In the genomic region with DNA sequence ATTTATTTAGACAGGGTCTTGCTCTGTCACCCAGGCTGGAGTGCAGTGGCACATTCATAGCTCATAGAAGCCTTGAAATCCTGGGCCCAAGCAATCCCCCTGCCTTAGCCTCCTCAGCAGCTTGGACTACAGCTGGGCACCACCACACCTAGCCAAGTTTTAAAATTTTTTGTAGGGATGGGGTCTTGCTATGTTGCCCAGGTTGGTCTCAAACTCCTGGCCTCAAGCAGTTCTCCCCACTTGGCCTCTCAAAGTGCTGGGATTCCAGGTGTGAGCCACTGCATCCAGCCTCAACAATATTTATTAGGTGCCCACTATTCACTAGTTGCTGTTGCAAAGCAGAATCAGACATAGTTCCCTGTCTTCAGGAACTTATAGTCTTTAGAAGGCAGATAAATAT, we compare ENCODE assay signal across 19 cellular contexts. TPM values are rescaled to one million over a fixed set of nuclear protein-coding genes. Genes with fewer than 3 reads are reported as not detected.
A peak's percentile ranks its signal among the peaks of the same experiment; 100 is the strongest.
DNase-seq lines count a peak whose midpoint lies in the region; ATAC-seq and TF ChIP-seq lines count a peak whose summit lies in the region.
"Had no signal": no experiment of that assay in that cellular context is flagged by ENCODE, and none has a peak within 500 bp of the region (broad histone marks: within the 10 kb centered on the region; RNA-seq: fewer than 3 reads in every experiment).

No MANE protein-coding gene starts in this region.

- peaks cover 17 to 34% (median 26%) of the 10 kb centered on the region in 10 experiments for H3K4me1 ChIP-seq in BLaER1 treated with 17β-estradiol and CSF1 and Interleukin-3, amounts not matched to agents 10 nM and 100 nM
- H3K4me1 ChIP-seq in OCI-LY3 (ENCODE audit: low read length) = peaks cover 34% of the 10 kb centered on the region
- peaks cover 26% of the 10 kb centered on the region in 2 experiments for H3K4me1 ChIP-seq in neutrophil (ENCODE audit: control insufficient read depth in 1 of 2, insufficient read depth in 1 of 2, low read depth in 1 of 2, low read length in 1 of 2)
- H3K4me1 ChIP-seq: HAP-1 had no signal

- H3K9ac ChIP-seq in BLaER1 treated with 17β-estradiol and CSF1 and Interleukin-3, amounts not matched to agents 10 nM and 100 nM = no peak overlapping the region
- H3K9ac ChIP-seq in OCI-LY3 (ENCODE audit: low read length) = no peak overlapping the region
- H3K9ac ChIP-seq: BLaER1 had no signal

- no peaks in the 10 kb centered on the region for H3K9me3 Mint-ChIP-seq in memory B cell
- no peaks in the 10 kb centered on the region for H3K9me3 Mint-ChIP-seq in activated T-cell treated with anti-CD3 and anti-CD28 coated beads, Interleukin-2, amount 50 U/mL, for 4 hours
- H3K9me3 Mint-ChIP-seq: CD4-positive, alpha-beta T cell; CD8-positive, alpha-beta memory T cell had no signal

- H3K27me3 ChIP-seq in BLaER1 treated with 17β-estradiol and CSF1 and Interleukin-3, amounts not matched to agents 10 nM and 100 nM = no peaks in the 10 kb centered on the region
- H3K27me3 ChIP-seq in OCI-LY3 (ENCODE audit: low read depth, low read length) (no peaks in the 10 kb centered on the region), neutrophil (no peaks in the 10 kb centered on the region)
- H3K27me3 ChIP-seq: BLaER1 had no signal

- peaks cover 25% of the 10 kb centered on the region for H3K4me1 Mint-ChIP-seq in memory B cell
- H3K4me1 Mint-ChIP-seq in activated T-cell treated with anti-CD3 and anti-CD28 coated beads, Interleukin-2, amount 50 U/mL, for 4 hours (ENCODE audit: low read depth) = no peaks in the 10 kb centered on the region
- H3K4me1 Mint-ChIP-seq: CD8-positive, alpha-beta memory T cell had no signal

- no peak for TF ChIP-seq CTCF in OCI-LY3 (IDR thresholded peaks at IDR 0.05; ENCODE audit: low read depth, low read length)
- TF ChIP-seq CTCF in neutrophil (IDR thresholded peaks at IDR 0.05) = no peak

- no peak for DNase-seq in memory B cell (ENCODE audit: low spot score in 2 of 2)
- DNase-seq in activated T-cell treated with anti-CD3 and anti-CD28 coated beads, Interleukin-2, amount 50 U/mL, for 4 hours = no peak
- DNase-seq: CD4-positive, alpha-beta T cell; CD8-positive, alpha-beta memory T cell; DMS 273 treated with DMSO at 0.1 percent for 48 hours; DMS79; EL; GOT3 had no signal

- H3K27ac ChIP-seq in BLaER1 treated with 17β-estradiol and CSF1 and Interleukin-3, amounts not matched to agents 10 nM and 100 nM = no peak overlapping the region
- H3K27ac ChIP-seq in OCI-LY3 (ENCODE audit: low read length) (no peak overlapping the region), neutrophil (peak overlapping the region; percentile 7)
- H3K27ac ChIP-seq: 22Rv1, BLaER1 had no signal

- no peaks in the 10 kb centered on the region for H3K36me3 ChIP-seq in BLaER1 treated with 17β-estradiol and CSF1 and Interleukin-3, amounts not matched to agents 10 nM and 100 nM
- H3K36me3 ChIP-seq in OCI-LY3 (replicated peaks; ENCODE audit: low read depth, low read length) (no peaks in the 10 kb centered on the region), neutrophil (no peaks in the 10 kb centered on the region)
- H3K36me3 ChIP-seq: BLaER1, HAP-1 had no signal

- no peak overlapping the region for H3K4me3 ChIP-seq in BLaER1 treated with 17β-estradiol and CSF1 and Interleukin-3, amounts not matched to agents 10 nM and 100 nM
- H3K4me3 ChIP-seq in OCI-LY3 (ENCODE audit: low read length) = no peak overlapping the region
- no peak overlapping the region for H3K4me3 ChIP-seq in neutrophil (ENCODE audit: low read depth in 1 of 2, low read length in 1 of 2)
- H3K4me3 ChIP-seq: BLaER1, GM12878, HAP-1 had no signal

- H4K20me1 ChIP-seq in BLaER1 treated with 17β-estradiol and CSF1 and Interleukin-3, amounts not matched to agents 10 nM and 100 nM = no peaks in the 10 kb centered on the region
- H4K20me1 ChIP-seq in OCI-LY3 (ENCODE audit: insufficient read depth, low read length) = no peaks in the 10 kb centered on the region
- H4K20me1 ChIP-seq: BLaER1 had no signal

- H3K27me3 Mint-ChIP-seq in memory B cell = no peaks in the 10 kb centered on the region
- no peaks in the 10 kb centered on the region for H3K27me3 Mint-ChIP-seq in activated T-cell treated with anti-CD3 and anti-CD28 coated beads, Interleukin-2, amount 50 U/mL, for 4 hours (ENCODE audit: low read depth)
- H3K27me3 Mint-ChIP-seq: B cell; CD4-positive, alpha-beta T cell; CD8-positive, alpha-beta memory T cell had no signal

- ATAC-seq in memory B cell (ENCODE audit: low read depth) (no peak), GM21737 (IDR thresholded peaks at IDR 0.05; ENCODE audit: unreplicated experiment) (no peak), HG02884 (IDR thresholded peaks at IDR 0.05; ENCODE audit: unreplicated experiment) (no peak)
- ATAC-seq in activated T-cell treated with anti-CD3 and anti-CD28 coated beads, Interleukin-2, amount 50 U/mL, for 4 hours = no peak
- ATAC-seq: GM12878 had no signal

- H2AFZ ChIP-seq in OCI-LY3 (ENCODE audit: low read depth, low read length) = no peak overlapping the region

- H3K4me2 ChIP-seq in BLaER1 treated with 17β-estradiol and CSF1 and Interleukin-3, amounts not matched to agents 10 nM and 100 nM = peak overlapping the region in 7 of 11 experiments; percentile 20 to 60 (median 37); a peak in 12 of 22 replicates
- H3K4me2 ChIP-seq in OCI-LY3 (ENCODE audit: low read length) = peak overlapping the region; percentile 49; the same call in 1 of the 2 replicates
- H3K4me2 ChIP-seq: BLaER1 had no signal

- peak overlapping the region; percentile 4 for H3K27ac Mint-ChIP-seq in memory B cell
- H3K27ac Mint-ChIP-seq: CD4-positive, alpha-beta T cell had no signal

- peaks cover 2% of the 10 kb centered on the region for H3K36me3 Mint-ChIP-seq in memory B cell
- no peaks in the 10 kb centered on the region for H3K36me3 Mint-ChIP-seq in activated T-cell treated with anti-CD3 and anti-CD28 coated beads, Interleukin-2, amount 50 U/mL, for 4 hours (ENCODE audit: insufficient read depth)
- H3K36me3 Mint-ChIP-seq: CD14-positive monocyte had no signal

- H3K9me3 ChIP-seq in BLaER1 treated with 17β-estradiol and CSF1 and Interleukin-3, amounts not matched to agents 10 nM and 100 nM (replicated peaks in 1 of 11) = no peaks in the 10 kb centered on the region
- H3K9me3 ChIP-seq in OCI-LY3 (ENCODE audit: insufficient read depth, low read length) (no peaks in the 10 kb centered on the region), neutrophil (no peaks in the 10 kb centered on the region)
- H3K9me3 ChIP-seq: BLaER1 had no signal

- H3K79me2 ChIP-seq in OCI-LY3 (ENCODE audit: low read length) = no peaks in the 10 kb centered on the region

- H3K4me3 Mint-ChIP-seq in memory B cell = no peak overlapping the region
- H3K4me3 Mint-ChIP-seq in activated T-cell treated with anti-CD3 and anti-CD28 coated beads, Interleukin-2, amount 50 U/mL, for 4 hours = no peak overlapping the region
- H3K4me3 Mint-ChIP-seq: B cell; CD14-positive monocyte; CD4-positive, alpha-beta T cell; CD8-positive, alpha-beta memory T cell had no signal

RNA-seq across cellular contexts. Expression of gene GPX7, which starts 14.1 kb away (rescaled TPM):
- 10 to 100 TPM; 18.6 to 20.0 (median 19.1) TPM for total RNA-seq in activated T-cell treated with anti-CD3 and anti-CD28 coated beads, Interleukin-2, amount 50 U/mL, for 4 hours

RNA-seq across cellular contexts. Expression of gene TUT4, which starts 35.1 kb away (rescaled TPM):
- total RNA-seq in activated T-cell treated with anti-CD3 and anti-CD28 coated beads, Interleukin-2, amount 50 U/mL, for 4 hours = 10 to 100 TPM; 36.7 to 37.7 (median 36.8) TPM

RNA-seq across cellular contexts. Expression of gene SHISAL2A, which starts 44.9 kb away (rescaled TPM):
- total RNA-seq in activated T-cell treated with anti-CD3 and anti-CD28 coated beads, Interleukin-2, amount 50 U/mL, for 4 hours = 1 to 10 TPM; 4.9 to 7.5 (median 5.2) TPM
